In genomic region chr10:65358565-65358964, GRCh38 we compare ENCODE assay signal across 9 cellular contexts.
DNase-seq lines count a peak whose midpoint lies in the region; ATAC-seq and TF ChIP-seq lines count a peak whose summit lies in the region.
"Had no signal": no experiment of that assay in that cellular context is flagged by ENCODE, and none has a peak within 500 bp of the region (broad histone marks: within the 10 kb centered on the region; RNA-seq: fewer than 3 reads in every experiment).

No MANE protein-coding gene starts in this region.

- intact Hi-C loops in Panc1 (cut with micrococcal nuclease; ENCODE audit: unreplicated experiment), result no loop called here

- no TSS peak for BruUV-seq in Panc1 (replicated peaks; lab: Mats Ljungman, UMichigan)

- H3K4me1 Mint-ChIP-seq in activated naive CD4-positive, alpha-beta T cell treated with anti-CD3 and anti-CD28 coated beads, Interleukin-2, amount 10 ng/mL, durations not matched to agents 7 days and 5 days, result no peaks in the 10 kb centered on the region

- H3K4me3 Mint-ChIP-seq in activated naive CD4-positive, alpha-beta T cell treated with anti-CD3 and anti-CD28 coated beads, Interleukin-2, amount 10 ng/mL, durations not matched to agents 7 days and 5 days, result no peak overlapping the region

- no peaks in the 10 kb centered on the region for H3K27me3 Mint-ChIP-seq in activated naive CD4-positive, alpha-beta T cell treated with anti-CD3 and anti-CD28 coated beads, Interleukin-2, amount 10 ng/mL, durations not matched to agents 7 days and 5 days

- TF ChIP-seq CTCF in Panc1 (IDR thresholded peaks at IDR 0.05) (peak; percentile 63), fibroblast of villous mesenchyme (IDR thresholded peaks at IDR 0.05; ENCODE audit: insufficient read depth, low read depth, low read length) (peak; percentile 68)

- POLR2A ChIA-PET in Panc1 (lab: Charles Lee), result no interaction called here

- ATAC-seq in Panc1, result no peak; the same call in 1 of the 2 replicates
- ATAC-seq in GM21390 (IDR thresholded peaks at IDR 0.05; ENCODE audit: unreplicated experiment), result no peak

- H3K4me1 ChIP-seq in Panc1 (ENCODE audit: control insufficient read depth, insufficient read depth, low read length), result no peaks in the 10 kb centered on the region
- H3K4me1 ChIP-seq: stomach had no signal

- no peak overlapping the region for H3K27ac Mint-ChIP-seq in activated naive CD4-positive, alpha-beta T cell treated with anti-CD3 and anti-CD28 coated beads, Interleukin-2, amount 10 ng/mL, durations not matched to agents 7 days and 5 days

- H3K27me3 ChIP-seq in Panc1 (ENCODE audit: control insufficient read depth, insufficient read depth, low read length), result no peaks in the 10 kb centered on the region
- H3K27me3 ChIP-seq: stomach had no signal

- peaks cover 8% of the 10 kb centered on the region for H3K9me3 Mint-ChIP-seq in activated naive CD4-positive, alpha-beta T cell treated with anti-CD3 and anti-CD28 coated beads, Interleukin-2, amount 10 ng/mL, durations not matched to agents 7 days and 5 days

- no peak overlapping the region for H3K27ac ChIP-seq in Panc1 (ENCODE audit: low read length)
- H3K27ac ChIP-seq: stomach had no signal

- in situ Hi-C loops in Panc1 (cut with HindIII; ENCODE audit: low pct_unique_long_range_greater_than_20kb, low sequenced_read_pairs), result no loop called here

- no peaks in the 10 kb centered on the region for H3K36me3 Mint-ChIP-seq in activated naive CD4-positive, alpha-beta T cell treated with anti-CD3 and anti-CD28 coated beads, Interleukin-2, amount 10 ng/mL, durations not matched to agents 7 days and 5 days

- CTCF ChIA-PET in Panc1 (lab: Charles Lee), result no interaction called here
- CTCF ChIA-PET in activated naive CD4-positive, alpha-beta T cell treated with anti-CD3 and anti-CD28 coated beads, Interleukin-2, amount 10 ng/mL, durations not matched to agents 7 days and 5 days (lab: Charles Lee), result no interaction called here

- no peaks in the 10 kb centered on the region for H3K9me3 ChIP-seq in Panc1 (ENCODE audit: control insufficient read depth, insufficient read depth, low read depth, low read length)
- H3K9me3 ChIP-seq: stomach had no signal

- no peaks in the 10 kb centered on the region for H3K36me3 ChIP-seq in Panc1 (ENCODE audit: control insufficient read depth, insufficient read depth, low read length)
- H3K36me3 ChIP-seq: stomach had no signal

- H3K4me3 ChIP-seq in Panc1 (ENCODE audit: low read depth in 2 of 2, low read length in 2 of 2), result no peak overlapping the region
- no peak overlapping the region for H3K4me3 ChIP-seq in fibroblast of villous mesenchyme (ENCODE audit: low read depth, low read length)
- no peak overlapping the region for H3K4me3 ChIP-seq in skeletal muscle cell (ENCODE audit: low read depth, low read length)
- H3K4me3 ChIP-seq: stomach had no signal

- DNase-seq in NCI-H510A treated with DMSO at 0.1 percent for 48 hours (lab: John Stamatoyannopoulos, UW), result peak; percentile 3
- DNase-seq in NCI-H510A (lab: John Stamatoyannopoulos, UW), result no peak
- peak; percentile 4 for DNase-seq in Panc1 (ENCODE audit: low read depth, low spot score)
- DNase-seq in fibroblast of villous mesenchyme (ENCODE audit: low read depth), result peak; percentile 30
- peak; percentile 0 for DNase-seq in skeletal muscle cell (ENCODE audit: low read depth)
- DNase-seq in activated naive CD4-positive, alpha-beta T cell treated with anti-CD3 and anti-CD28 coated beads, Interleukin-2, amount 10 ng/mL, durations not matched to agents 7 days and 5 days, result no peak
- no peak for DNase-seq in NCI-H446 treated with DMSO at 0.1 percent for 48 hours (lab: John Stamatoyannopoulos, UW)
- DNase-seq: stomach had no signal

Comparison
In these comparisons a context has a peak if more than half of its experiments do, and no peak if none do; other contexts are left out.
1. DNase-seq: peak in NCI-H510A treated with DMSO at 0.1 percent for 48 hours (single experiment), Panc1 (single experiment), fibroblast of villous mesenchyme (single experiment) and skeletal muscle cell (single experiment); none in NCI-H510A (single experiment), activated naive CD4-positive, alpha-beta T cell treated with anti-CD3 and anti-CD28 coated beads, Interleukin-2, amount 10 ng/mL, durations not matched to agents 7 days and 5 days (single experiment) and NCI-H446 treated with DMSO at 0.1 percent for 48 hours (single experiment).